ENCODE assay signal across 24 cellular contexts in genomic region chr3:168054447-168054846, GRCh38.
"Had no signal": no experiment of that assay in that cellular context is flagged by ENCODE, and none has a peak within 500 bp of the region (broad histone marks: within the 10 kb centered on the region; RNA-seq: fewer than 3 reads in every experiment).

No MANE protein-coding gene starts in this region.

- H3K27me3 ChIP-seq: dorsolateral prefrontal cortex had no signal

- ATAC-seq: activated CD8-positive, alpha-beta T cell treated with anti-CD3 and anti-CD28 coated beads for 36 hours; activated T-cell treated with anti-CD3 and anti-CD28 coated beads, Interleukin-2, amount 50 U/mL, for 4 hours; activated T-helper 17 cell treated with anti-CD3 and anti-CD28 coated beads, Interleukin-2, amount 50 U/mL, for 72 hours; esophagus mucosa had no signal

- DNase-seq: activated CD4-positive, alpha-beta T cell treated with anti-CD3 and anti-CD28 coated beads for 1 hour; activated CD4-positive, alpha-beta T cell treated with anti-CD3 and anti-CD28 coated beads for 48 hours; activated CD4-positive, alpha-beta T cell treated with anti-CD3 and anti-CD28 coated beads, Interleukin-2, amount 50 U/mL, for 1 hour; activated CD4-positive, alpha-beta T cell treated with anti-CD3 and anti-CD28 coated beads, Interleukin-2, amount 50 U/mL, for 48 hours; activated CD8-positive, alpha-beta memory T cell treated with anti-CD3 and anti-CD28 coated beads for 24 hours; activated CD8-positive, alpha-beta T cell treated with anti-CD3 and anti-CD28 coated beads for 36 hours; activated effector memory CD4-positive, alpha-beta T cell treated with Interleukin-2 at 50 U/mL for 16 hours; activated gamma-delta T cell treated with Interleukin-2 at 50 U/mL for 16 hours; activated naive CD4-positive, alpha-beta T cell treated with anti-CD3 and anti-CD28 coated beads, Interleukin-2, amount 50 U/mL, for 16 hours; activated naive CD4-positive, alpha-beta T cell treated with Interleukin-2 at 50 U/mL for 16 hours; activated T-cell treated with anti-CD3 and anti-CD28 coated beads, Interleukin-2, amount 50 U/mL, for 4 hours; amniotic stem cell; anterior cingulate cortex; central memory CD4-positive, alpha-beta T cell; cerebellar nuclear complex; dorsolateral prefrontal cortex; effector memory CD4-positive, alpha-beta T cell; endodermal cell; foreskin fibroblast; head of caudate nucleus; T-helper 2 cell had no signal

- H3K27ac ChIP-seq: coronary artery had no signal

- H3K4me3 ChIP-seq: coronary artery, dorsolateral prefrontal cortex had no signal
